ENCODE assay signal across 5 cellular contexts in the genomic region with DNA sequence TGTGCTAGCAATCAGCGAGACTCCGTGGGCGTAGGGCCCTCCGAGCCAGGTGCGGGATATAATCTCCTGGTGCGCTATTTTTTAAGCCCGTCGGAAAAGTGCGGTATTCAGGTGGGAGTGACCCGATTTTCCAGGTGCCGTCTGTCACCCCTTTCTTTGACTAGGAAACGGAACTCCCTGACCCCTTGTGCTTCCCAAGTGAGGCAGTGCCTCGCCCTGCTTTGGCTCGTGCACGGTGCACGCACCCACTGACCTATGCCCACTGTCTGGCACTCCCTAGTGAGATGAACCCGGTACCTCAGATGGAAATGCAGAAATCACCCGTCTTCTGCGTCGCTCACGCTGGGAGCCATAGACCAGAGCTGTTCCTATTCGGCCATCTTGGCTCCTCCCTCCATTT. TPM values are rescaled to one million over a fixed set of nuclear protein-coding genes. Genes with fewer than 3 reads are reported as not detected.
DNase-seq lines count a peak whose midpoint lies in the region; ATAC-seq and TF ChIP-seq lines count a peak whose summit lies in the region.
"Not testable (repeated sequence)": the region's sequence is repeated elsewhere in the genome, so short reads cannot be mapped to it uniquely, and the experiment has no call there.
"Had no signal": no experiment of that assay in that cellular context is flagged by ENCODE, and none has a peak within 500 bp of the region (broad histone marks: within the 10 kb centered on the region; RNA-seq: fewer than 3 reads in every experiment).

No MANE protein-coding gene starts in this region.

- H3K4me1 ChIP-seq in spleen, result not testable (repeated sequence)

- not testable (repeated sequence) for TF ChIP-seq CTCF in spleen (IDR thresholded peaks at IDR 0.05 in 8 of 11, conservative IDR thresholded peaks at IDR 0.05 in 3 of 11)

- not testable (repeated sequence) for TF ChIP-seq POLR2A in spleen (IDR thresholded peaks at IDR 0.05)

- peaks cover 0 to 31% (median 22%) of the 10 kb centered on the region in 8 donors for H3K9me3 ChIP-seq in spleen

- H3K36me3 ChIP-seq in spleen, result not testable (repeated sequence)

- intact Hi-C loops in Right ventricle myocardium superior (cut with DNase I); posterior vena cava (cut with DNase I); spleen (cut with DNase I; ENCODE audit: low total_unique reads): not testable (repeated sequence)

- not testable (repeated sequence) for H3K27ac ChIP-seq in spleen

- not testable (repeated sequence) for H3K27me3 ChIP-seq in spleen (replicated peaks in 1 of 7)

- ATAC-seq in Right ventricle myocardium superior (ENCODE audit: poor library complexity), result not testable (repeated sequence)

- 93 to 97% (median 95%) methylated on average over 19 to 22 of the region's 22 CpGs for WGBS in spleen, 5 donors

- DNase-seq in Right ventricle myocardium superior, result peak; percentile 31
- peak; percentile 64 for DNase-seq in posterior vena cava (ENCODE audit: low spot score)
- DNase-seq in spleen, result peak; percentile 29

- not testable (repeated sequence) for H3K4me3 ChIP-seq in spleen

RNA-seq across cellular contexts. Expression of a gene that starts 54.3 kb away (rescaled TPM):
- total RNA-seq in Right ventricle myocardium superior, result 212 TPM
- 10 to 100 TPM in 1 of 2 donors, 1 to 10 TPM in 1; 7.7 to 14.3 TPM for total RNA-seq in posterior vena cava
- 1 to 10 TPM; 1.3 to 4.1 (median 2.9) TPM for total RNA-seq in spleen
- 1 to 10 TPM; 2.3 to 3.7 (median 2.7) TPM for polyA plus RNA-seq in spleen
- total RNA-seq: B cell, Caco-2 had no signal

Comparison
In these comparisons a context has a peak if more than half of its experiments do, and no peak if none do; other contexts are left out.
1. RNA of a gene that starts 54.3 kb away (total RNA-seq): 212 TPM in Right ventricle myocardium superior (single experiment); 7.7 to 14.3 TPM in posterior vena cava and 1.3 to 4.1 TPM in spleen; every median in the first group is over 10 times any median in the second.
2. Peak in every context shown above with its lines, with median percentiles within 50 percentile points of each other: DNase-seq.